Comparison of ENCODE assay signal across 17 cellular contexts in the genomic region with DNA sequence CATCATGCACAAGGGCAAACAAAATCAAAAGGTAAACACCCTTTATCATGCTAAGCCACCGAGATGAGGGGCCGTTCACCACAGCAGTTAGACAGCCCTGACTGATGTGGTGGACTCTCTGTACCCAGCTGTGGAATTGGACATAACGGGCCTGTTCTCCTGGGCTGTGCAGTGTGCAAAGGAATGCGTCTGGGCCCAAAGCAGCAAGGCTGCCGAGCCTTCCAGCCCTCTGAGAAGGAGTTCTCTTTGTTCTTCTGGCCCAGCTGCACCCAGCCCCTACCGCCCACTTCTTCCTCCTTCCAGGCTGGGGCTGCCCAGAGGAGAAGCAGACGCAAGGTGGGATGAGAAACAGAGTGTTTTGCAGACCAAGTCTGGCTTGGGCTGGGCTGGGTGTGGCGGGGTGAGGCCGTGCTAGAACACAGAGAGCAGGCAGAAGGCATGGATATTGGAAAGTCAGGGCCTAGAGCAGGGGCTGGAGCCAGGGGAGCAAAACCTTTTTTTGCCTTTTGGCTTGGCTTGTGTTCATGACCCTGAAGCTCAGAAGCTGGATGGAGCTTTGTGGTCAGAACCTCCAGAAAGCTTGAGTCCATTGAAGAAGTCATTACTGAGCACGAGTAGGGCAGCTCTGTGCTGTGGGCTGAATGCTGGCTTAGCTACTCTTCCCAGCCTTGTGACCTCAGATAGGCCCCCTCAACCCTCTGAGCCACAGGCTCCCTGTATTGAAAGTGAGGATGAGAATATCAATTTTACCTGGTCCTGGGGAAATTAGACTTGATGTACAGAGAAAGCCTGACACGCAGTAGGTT. TPM values are rescaled to one million over a fixed set of nuclear protein-coding genes. Genes with fewer than 3 reads are reported as not detected.
DNase-seq lines count a peak whose midpoint lies in the region; ATAC-seq and TF ChIP-seq lines count a peak whose summit lies in the region.
"Had no signal": no experiment of that assay in that cellular context is flagged by ENCODE, and none has a peak within 500 bp of the region (broad histone marks: within the 10 kb centered on the region; RNA-seq: fewer than 3 reads in every experiment).

No MANE protein-coding gene starts in this region.

- H3K36me3 ChIP-seq in WERI-Rb-1 (no peaks in the 10 kb centered on the region), muscle layer of duodenum (ENCODE audit: control insufficient read depth in 1 of 2, insufficient read depth in 2 of 2, low read length in 2 of 2) (no peaks in the 10 kb centered on the region), tibial nerve (no peaks in the 10 kb centered on the region)

- no peak for TF ChIP-seq CTCF in WERI-Rb-1 (IDR thresholded peaks at IDR 0.05; ENCODE audit: low read depth, low read length)
- TF ChIP-seq CTCF in fibroblast of pulmonary artery (IDR thresholded peaks at IDR 0.05; ENCODE audit: low read length, missing control alignments) = no peak
- TF ChIP-seq CTCF in tibial nerve (IDR thresholded peaks at IDR 0.05) = no peak

- peak; percentile 17 to 71 for TF ChIP-seq EP300 in tibial nerve (IDR thresholded peaks at IDR 0.05)

- H3K27me3 ChIP-seq in WERI-Rb-1 (ENCODE audit: insufficient read depth, low read depth, severe bottlenecking) = no peaks in the 10 kb centered on the region
- H3K27me3 ChIP-seq in muscle layer of duodenum (ENCODE audit: low read depth, low read length) = no peaks in the 10 kb centered on the region
- H3K27me3 ChIP-seq in tibial nerve = no peaks in the 10 kb centered on the region

- no peak for ATAC-seq in GM21367 (IDR thresholded peaks at IDR 0.05; ENCODE audit: unreplicated experiment)
- ATAC-seq: T-cell had no signal

- H3K9me3 ChIP-seq in WERI-Rb-1 (ENCODE audit: severe bottlenecking) (no peaks in the 10 kb centered on the region), muscle layer of duodenum (ENCODE audit: control insufficient read depth in 1 of 2, low read length in 2 of 2) (no peaks in the 10 kb centered on the region), tibial nerve (no peaks in the 10 kb centered on the region)

- TF ChIP-seq POLR2A in tibial nerve (IDR thresholded peaks at IDR 0.05) = no peak

- H3K4me1 ChIP-seq in muscle layer of duodenum (ENCODE audit: control insufficient read depth in 1 of 2, insufficient read depth in 2 of 2, low read length in 2 of 2) (no peaks in the 10 kb centered on the region), tibial nerve (peaks cover 0 to 29% (median 14%) of the 10 kb centered on the region in 4 donors)

- H3K27ac ChIP-seq in WERI-Rb-1 = no peak overlapping the region
- peak overlapping the region; percentile 19 for H3K27ac ChIP-seq in muscle layer of duodenum (ENCODE audit: low read length)
- H3K27ac ChIP-seq in tibial nerve = peak overlapping the region; percentile 50 to 82 (median 63)

- no peak overlapping the region for H3K4me3 ChIP-seq in WERI-Rb-1 (ENCODE audit: low read depth, low read length)
- no peak overlapping the region for H3K4me3 ChIP-seq in fibroblast of pulmonary artery (replicated peaks; ENCODE audit: low read depth, low read length)
- H3K4me3 ChIP-seq in muscle layer of duodenum (ENCODE audit: low read depth in 1 of 2, low read length in 2 of 2) = no peak overlapping the region
- H3K4me3 ChIP-seq in tibial nerve = no peak overlapping the region

- WGBS in tibial nerve, 2 donors = 25 to 33% methylated on average over 11 of the region's 11 CpGs

- DNase-seq in WERI-Rb-1 (peak; percentile 2), fibroblast of pulmonary artery (ENCODE audit: low read depth) (peak; percentile 37), tibial nerve (ENCODE audit: low spot score in 2 of 2) (peak; percentile 50 to 67), 8988T (no peak), GF-D8 (lab: John Stamatoyannopoulos, UW) (no peak)
- no peak for DNase-seq in activated CD4-positive, alpha-beta T cell treated with anti-CD3 and anti-CD28 coated beads for 1 hour
- DNase-seq: activated CD4-positive, alpha-beta T cell treated with anti-CD3 and anti-CD28 coated beads, Interleukin-2, amount 10 ng/mL, durations not matched to agents 24 days and 14 days; activated naive CD4-positive, alpha-beta T cell; CD4-positive, CD25-positive, alpha-beta regulatory T cell; cerebellar nuclear complex; GDM1; immature natural killer cell; stimulated activated CD4-positive, alpha-beta T cell treated with anti-CD3 and anti-CD28 coated beads, Interleukin-2, amount 100 ng/mL, for 48 hours; stimulated activated naive CD4-positive, alpha-beta T cell had no signal

RNA-seq across cellular contexts. Expression of a gene that starts 49.8 kb away (rescaled TPM):
- total RNA-seq in tibial nerve = 10 to 100 TPM; 27.8 to 52.6 (median 44.4) TPM

Comparison
In these comparisons a context has a peak if more than half of its experiments do, and no peak if none do; other contexts are left out.
1. DNase-seq: peak in WERI-Rb-1 (single experiment), fibroblast of pulmonary artery (single experiment) and tibial nerve (2 of 2); none in 8988T (single experiment), GF-D8 (single experiment) and activated CD4-positive, alpha-beta T cell treated with anti-CD3 and anti-CD28 coated beads for 1 hour (single experiment).